ENCODE assay signal across 21 cellular contexts in the genomic region with DNA sequence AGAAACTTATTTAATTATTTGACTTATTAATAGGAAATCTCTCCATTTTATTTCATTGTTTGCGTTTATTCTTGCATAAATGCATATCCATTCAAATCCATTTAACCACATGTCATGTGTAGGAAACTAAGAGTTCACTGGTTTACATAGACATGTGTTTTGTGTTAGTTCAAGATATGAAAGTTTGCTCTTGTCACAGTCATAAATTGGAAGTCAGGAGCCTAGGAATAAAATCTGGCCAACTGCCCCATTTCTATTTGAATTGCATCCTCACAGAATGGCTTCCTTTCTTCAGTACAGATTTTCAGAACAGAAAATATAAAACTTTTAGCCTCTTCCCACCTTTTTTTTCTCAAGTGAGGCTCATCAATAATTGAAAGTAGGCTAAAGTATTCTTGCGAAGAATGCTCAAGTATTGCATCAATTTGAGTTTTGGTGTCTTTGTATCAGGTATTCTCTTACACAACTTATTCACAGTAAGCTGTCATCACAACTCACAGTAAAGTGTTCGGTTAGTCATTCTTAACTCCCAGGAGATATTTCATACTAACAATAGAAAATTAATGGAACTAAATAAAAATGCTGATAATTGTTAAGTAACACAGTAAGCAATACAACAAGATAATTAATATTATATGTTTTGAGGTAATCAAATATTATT.
"Had no signal": no experiment of that assay in that cellular context is flagged by ENCODE, and none has a peak within 500 bp of the region (broad histone marks: within the 10 kb centered on the region; RNA-seq: fewer than 3 reads in every experiment).

No MANE protein-coding gene starts in this region.

- H3K9me3 ChIP-seq: body of pancreas, prostate gland, right atrium auricular region, stomach, upper lobe of left lung had no signal

- H3K4me1 ChIP-seq: body of pancreas, prostate gland, right atrium auricular region, stomach, upper lobe of left lung had no signal

- ATAC-seq: activated CD8-positive, alpha-beta T cell treated with anti-CD3 and anti-CD28 coated beads for 36 hours; activated T-helper 17 cell treated with anti-CD3 and anti-CD28 coated beads, Interleukin-2, amount 50 U/mL, for 72 hours; body of pancreas; left lobe of liver; stimulated activated effector memory CD8-positive, alpha-beta T cell treated with anti-CD3 and anti-CD28 coated beads, Interleukin-12 subunit alpha, Interleukin-12 subunit beta, amount 100 ng/mL, for 72 hours had no signal

- H3K27ac Mint-ChIP-seq: activated CD4-positive, alpha-beta T cell treated with anti-CD3 and anti-CD28 coated beads, Interleukin-2, amount 10 ng/mL, durations not matched to agents 24 days and 14 days; activated CD8-positive, alpha-beta T cell treated with anti-CD3 and anti-CD28 coated beads for 36 hours; activated naive CD8-positive, alpha-beta T cell treated with anti-CD3 and anti-CD28 coated beads, Interleukin-2, amount 10 ng/mL, durations not matched to agents 7 days and 5 days; activated T-helper 17 cell treated with anti-CD3 and anti-CD28 coated beads, Interleukin-2, amount 50 U/mL, for 72 hours; stimulated activated effector memory CD8-positive, alpha-beta T cell treated with anti-CD3 and anti-CD28 coated beads, Interleukin-12 subunit alpha, Interleukin-12 subunit beta, amount 100 ng/mL, for 72 hours had no signal

- H3K27me3 Mint-ChIP-seq: activated CD4-positive, alpha-beta T cell treated with anti-CD3 and anti-CD28 coated beads, Interleukin-2, amount 10 ng/mL, durations not matched to agents 24 days and 14 days; activated CD8-positive, alpha-beta T cell treated with anti-CD3 and anti-CD28 coated beads for 36 hours; activated naive CD8-positive, alpha-beta T cell treated with anti-CD3 and anti-CD28 coated beads, Interleukin-2, amount 10 ng/mL, durations not matched to agents 7 days and 5 days; activated T-helper 17 cell treated with anti-CD3 and anti-CD28 coated beads, Interleukin-2, amount 50 U/mL, for 72 hours had no signal

- H3K27ac ChIP-seq: body of pancreas, coronary artery, prostate gland, right atrium auricular region, stomach, upper lobe of left lung had no signal

- H3K9me3 Mint-ChIP-seq: activated CD4-positive, alpha-beta T cell treated with anti-CD3 and anti-CD28 coated beads, Interleukin-2, amount 10 ng/mL, durations not matched to agents 24 days and 14 days; activated naive CD8-positive, alpha-beta T cell treated with anti-CD3 and anti-CD28 coated beads, Interleukin-2, amount 10 ng/mL, durations not matched to agents 7 days and 5 days; neural crest cell had no signal

- H3K36me3 ChIP-seq: prostate gland, right atrium auricular region, stomach, upper lobe of left lung had no signal

- H3K4me3 ChIP-seq: body of pancreas, coronary artery, lung, prostate gland, right atrium auricular region, stomach, upper lobe of left lung had no signal

- H3K27me3 ChIP-seq: body of pancreas, right atrium auricular region, stomach, upper lobe of left lung had no signal

- H3K4me1 Mint-ChIP-seq: activated CD4-positive, alpha-beta T cell treated with anti-CD3 and anti-CD28 coated beads, Interleukin-2, amount 10 ng/mL, durations not matched to agents 24 days and 14 days; activated naive CD8-positive, alpha-beta T cell treated with anti-CD3 and anti-CD28 coated beads, Interleukin-2, amount 10 ng/mL, durations not matched to agents 7 days and 5 days; activated T-helper 17 cell treated with anti-CD3 and anti-CD28 coated beads, Interleukin-2, amount 50 U/mL, for 72 hours; neural crest cell; stimulated activated effector memory CD8-positive, alpha-beta T cell treated with anti-CD3 and anti-CD28 coated beads, Interleukin-12 subunit alpha, Interleukin-12 subunit beta, amount 100 ng/mL, for 72 hours had no signal

- DNase-seq: activated CD4-positive, alpha-beta T cell treated with anti-CD3 and anti-CD28 coated beads, Interleukin-2, amount 10 ng/mL, durations not matched to agents 24 days and 14 days; activated CD8-positive, alpha-beta T cell treated with anti-CD3 and anti-CD28 coated beads for 36 hours; activated naive CD4-positive, alpha-beta T cell treated with Interleukin-2 at 50 U/mL for 16 hours; activated naive CD8-positive, alpha-beta T cell treated with anti-CD3 and anti-CD28 coated beads, Interleukin-2, amount 10 ng/mL, durations not matched to agents 7 days and 5 days; activated T-cell treated with anti-CD3 and anti-CD28 coated beads, Interleukin-2, amount 50 U/mL, for 1 hour; body of pancreas; hypothalamus; midbrain; small intestine; stimulated activated CD4-positive, alpha-beta T cell treated with anti-CD3 and anti-CD28 coated beads, Interleukin-4, amount 100 ng/mL, for 1 hour; stomach; T-helper 1 cell; upper lobe of left lung had no signal

- H3K4me3 Mint-ChIP-seq: activated CD4-positive, alpha-beta T cell treated with anti-CD3 and anti-CD28 coated beads, Interleukin-2, amount 10 ng/mL, durations not matched to agents 24 days and 14 days; activated CD8-positive, alpha-beta T cell treated with anti-CD3 and anti-CD28 coated beads for 36 hours; activated naive CD8-positive, alpha-beta T cell treated with anti-CD3 and anti-CD28 coated beads, Interleukin-2, amount 10 ng/mL, durations not matched to agents 7 days and 5 days; activated T-helper 17 cell treated with anti-CD3 and anti-CD28 coated beads, Interleukin-2, amount 50 U/mL, for 72 hours; neural crest cell; stimulated activated effector memory CD8-positive, alpha-beta T cell treated with anti-CD3 and anti-CD28 coated beads, Interleukin-12 subunit alpha, Interleukin-12 subunit beta, amount 100 ng/mL, for 72 hours had no signal

- H3K36me3 Mint-ChIP-seq: activated naive CD8-positive, alpha-beta T cell treated with anti-CD3 and anti-CD28 coated beads, Interleukin-2, amount 10 ng/mL, durations not matched to agents 7 days and 5 days; stimulated activated effector memory CD8-positive, alpha-beta T cell treated with anti-CD3 and anti-CD28 coated beads, Interleukin-12 subunit alpha, Interleukin-12 subunit beta, amount 100 ng/mL, for 72 hours had no signal
